Comparison of ENCODE assay signal across 8 cellular contexts in genomic region chr3:185658504-185658912, GRCh38.
DNase-seq lines count a peak whose midpoint lies in the region; ATAC-seq and TF ChIP-seq lines count a peak whose summit lies in the region.

No MANE protein-coding gene starts in this region.

- no peak overlapping the region for H3K4me3 ChIP-seq in foreskin fibroblast (ENCODE audit: low read depth in 1 of 2, low read length in 2 of 2)
- no peak overlapping the region for H3K4me3 ChIP-seq in sigmoid colon

- intact Hi-C loops in sigmoid colon (cut with DNase I): no loop called here

- no peak for TF ChIP-seq POLR2A in sigmoid colon (IDR thresholded peaks at IDR 0.05)

- WGBS in sigmoid colon, 2 donors: 58 to 70% methylated on average over 8 of the region's 8 CpGs

- DNase-seq in EH (ENCODE audit: low read depth) (peak; percentile 100), SW 1271 (lab: John Stamatoyannopoulos, UW) (peak; percentile 62 to 74), foreskin fibroblast (peak; percentile 99), sigmoid colon (peak; percentile 91), hippocampal formation (lab: John Stamatoyannopoulos, UW) (no peak)
- DNase-seq in NK-92 treated with Interleukin-12 subunit alpha and Interleukin-12 subunit beta, amount 100 ng/mL, for 24 hours (lab: John Stamatoyannopoulos, UW): no peak

- no peaks in the 10 kb centered on the region for H3K27me3 ChIP-seq in sigmoid colon

- ATAC-seq in GM21619 (IDR thresholded peaks at IDR 0.05; ENCODE audit: unreplicated experiment) (no peak), GM18517 (IDR thresholded peaks at IDR 0.05; ENCODE audit: unreplicated experiment) (no peak)

- H3K4me1 ChIP-seq in sigmoid colon: peaks cover 0 to 56% (median 44%) of the 10 kb centered on the region in 4 donors

- no peaks in the 10 kb centered on the region for H3K36me3 ChIP-seq in sigmoid colon

- TF ChIP-seq EP300 in sigmoid colon (IDR thresholded peaks at IDR 0.05): peak in 2 of 4 donors; percentile 36 to 43

- H3K27ac ChIP-seq in sigmoid colon: peak overlapping the region; percentile 65 to 86 (median 72)

- H3K9me3 ChIP-seq in sigmoid colon: no peaks in the 10 kb centered on the region

- no peak for TF ChIP-seq CTCF in foreskin fibroblast (IDR thresholded peaks at IDR 0.05; ENCODE audit: low read depth, low read length)
- no peak for TF ChIP-seq CTCF in sigmoid colon (IDR thresholded peaks at IDR 0.05)

Comparison
In these comparisons a context has a peak if more than half of its experiments do, and no peak if none do; other contexts are left out.
1. DNase-seq: peak in EH (single experiment), SW 1271 (2 of 2), foreskin fibroblast (2 of 2) and sigmoid colon (single experiment); none in hippocampal formation (0 of 2) and NK-92 treated with Interleukin-12 subunit alpha and Interleukin-12 subunit beta, amount 100 ng/mL, for 24 hours (single experiment).